In the genomic region with DNA sequence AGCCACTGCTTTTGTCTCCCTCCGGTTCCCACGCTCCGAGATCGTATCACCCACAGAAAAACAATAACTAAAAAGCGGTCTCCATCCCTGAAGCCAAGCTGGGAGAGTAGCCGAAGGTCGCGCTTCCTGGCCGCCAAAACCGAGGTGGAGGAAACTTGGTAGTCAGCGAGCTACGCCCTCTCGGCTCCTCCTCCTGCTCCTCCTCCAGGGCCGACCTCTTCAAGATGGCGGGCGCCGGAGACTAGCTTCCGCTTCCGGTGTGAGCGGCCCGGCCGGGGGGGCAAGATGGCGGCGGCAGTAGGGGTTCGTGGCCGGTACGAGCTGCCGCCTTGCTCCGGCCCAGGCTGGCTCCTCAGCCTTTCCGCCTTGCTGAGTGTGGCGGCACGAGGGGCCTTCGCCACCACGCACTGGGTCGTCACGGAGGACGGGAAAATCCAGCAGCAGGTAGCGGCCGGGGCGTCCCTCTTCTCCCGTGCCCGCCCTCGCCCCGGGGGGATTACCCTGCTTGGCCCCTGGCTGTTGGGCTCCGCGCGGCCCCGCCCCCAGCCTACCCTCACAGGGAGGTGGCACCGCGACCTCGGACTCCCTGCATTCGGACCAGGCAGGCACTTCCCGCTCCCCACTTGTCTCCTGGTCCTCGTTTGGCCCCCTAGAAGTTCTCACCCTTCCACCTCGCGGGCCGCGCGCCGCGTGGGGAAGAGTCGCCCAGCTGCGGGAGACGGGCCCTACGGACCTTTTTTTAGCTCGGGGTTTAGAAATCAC, we compare ENCODE assay signal across 8 cellular contexts. TPM values are rescaled to one million over a fixed set of nuclear protein-coding genes. Genes with fewer than 3 reads are reported as not detected.
DNase-seq lines count a peak whose midpoint lies in the region; TF ChIP-seq lines count a peak whose summit lies in the region.

A gene with protein sequence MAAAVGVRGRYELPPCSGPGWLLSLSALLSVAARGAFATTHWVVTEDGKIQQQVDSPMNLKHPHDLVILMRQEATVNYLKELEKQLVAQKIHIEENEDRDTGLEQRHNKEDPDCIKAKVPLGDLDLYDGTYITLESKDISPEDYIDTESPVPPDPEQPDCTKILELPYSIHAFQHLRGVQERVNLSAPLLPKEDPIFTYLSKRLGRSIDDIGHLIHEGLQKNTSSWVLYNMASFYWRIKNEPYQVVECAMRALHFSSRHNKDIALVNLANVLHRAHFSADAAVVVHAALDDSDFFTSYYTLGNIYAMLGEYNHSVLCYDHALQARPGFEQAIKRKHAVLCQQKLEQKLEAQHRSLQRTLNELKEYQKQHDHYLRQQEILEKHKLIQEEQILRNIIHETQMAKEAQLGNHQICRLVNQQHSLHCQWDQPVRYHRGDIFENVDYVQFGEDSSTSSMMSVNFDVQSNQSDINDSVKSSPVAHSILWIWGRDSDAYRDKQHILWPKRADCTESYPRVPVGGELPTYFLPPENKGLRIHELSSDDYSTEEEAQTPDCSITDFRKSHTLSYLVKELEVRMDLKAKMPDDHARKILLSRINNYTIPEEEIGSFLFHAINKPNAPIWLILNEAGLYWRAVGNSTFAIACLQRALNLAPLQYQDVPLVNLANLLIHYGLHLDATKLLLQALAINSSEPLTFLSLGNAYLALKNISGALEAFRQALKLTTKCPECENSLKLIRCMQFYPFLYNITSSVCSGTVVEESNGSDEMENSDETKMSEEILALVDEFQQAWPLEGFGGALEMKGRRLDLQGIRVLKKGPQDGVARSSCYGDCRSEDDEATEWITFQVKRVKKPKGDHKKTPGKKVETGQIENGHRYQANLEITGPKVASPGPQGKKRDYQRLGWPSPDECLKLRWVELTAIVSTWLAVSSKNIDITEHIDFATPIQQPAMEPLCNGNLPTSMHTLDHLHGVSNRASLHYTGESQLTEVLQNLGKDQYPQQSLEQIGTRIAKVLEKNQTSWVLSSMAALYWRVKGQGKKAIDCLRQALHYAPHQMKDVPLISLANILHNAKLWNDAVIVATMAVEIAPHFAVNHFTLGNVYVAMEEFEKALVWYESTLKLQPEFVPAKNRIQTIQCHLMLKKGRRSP (plus strand): TSS at position 251 of the 762 bp plus-strand sequence. CDS start 35 bp downstream, at position 286.

- no peak for TF ChIP-seq RAD21 in SK-N-SH (IDR thresholded peaks at IDR 0.05; ENCODE audit: low read length)

- peak within 1 kb of the TSS; percentile 86 for H3K4me2 ChIP-seq in SK-N-SH

- H3K27me3 ChIP-seq in SK-N-SH (ENCODE audit: insufficient read depth) (no peaks in the 10 kb centered on the region), suprapubic skin (no peaks in the 10 kb centered on the region)

- no peaks in the 10 kb centered on the region for H3K9me2 ChIP-seq in SK-N-SH

- POLR2A ChIA-PET in SK-N-SH (lab: Yijun Ruan, JAX), result interaction anchor here (0.6 to 1.8 kb wide), 4 partner anchors 47 to 772 kb away, joined by 3 to 9 read pairs (median 3); a partner anchor contains a TSS

- peaks cover 51% of the 10 kb centered on the region for H3K79me2 ChIP-seq in SK-N-SH (ENCODE audit: insufficient read depth)

- H3K4me1 Mint-ChIP-seq in HFFc6 (ENCODE audit: low read depth), result peaks cover 28% of the 10 kb centered on the region

- peaks cover 41% of the 10 kb centered on the region for H4K20me1 ChIP-seq in SK-N-SH (ENCODE audit: insufficient read depth)

- H3K9me3 ChIP-seq in SK-N-SH (no peaks in the 10 kb centered on the region), suprapubic skin (no peaks in the 10 kb centered on the region)

- CTCF ChIA-PET in SK-N-SH (lab: Yijun Ruan, JAX), result interaction anchor here (1.0 to 2.1 kb wide), 2 partner anchors 22 to 47 kb away, joined by 3 to 11 read pairs; a partner anchor contains a TSS

- DNase-seq in GM04503 (ENCODE audit: low read depth) (peak; percentile 45), HFFc6 (peak; percentile 91), NB4 (ENCODE audit: low read depth) (peak; percentile 96), SK-N-SH (peak; percentile 96), globus pallidus (ENCODE audit: low spot score) (peak; percentile 89), nucleus accumbens (lab: John Stamatoyannopoulos, UW) (peak; percentile 32 to 96 (median 89)), suprapubic skin (ENCODE audit: low spot score in 2 of 2) (peak; percentile 97)
- DNase-seq in activated naive CD4-positive, alpha-beta T cell treated with anti-CD3 and anti-CD28 coated beads, Interleukin-2, amount 50 U/mL, for 16 hours, result peak; percentile 95

- peak within 1 kb of the TSS; percentile 75 to 93 for H3K27ac ChIP-seq in SK-N-SH (ENCODE audit: low read depth in 2 of 2, low read length in 1 of 2)
- H3K27ac ChIP-seq in suprapubic skin, result peak within 1 kb of the TSS; percentile 93

- H3K27ac Mint-ChIP-seq in HFFc6, result peak within 1 kb of the TSS; percentile 97

- H2AFZ ChIP-seq in SK-N-SH (ENCODE audit: low read depth), result peak within 1 kb of the TSS; percentile 98

- peak within 1 kb of the TSS; percentile 87 for H3K9ac ChIP-seq in SK-N-SH

- H3K36me3 ChIP-seq in SK-N-SH (replicated peaks in 1 of 2; ENCODE audit: control insufficient read depth in 1 of 2, insufficient read depth in 2 of 2, low read length in 1 of 2) (peaks cover 0 to 5% of the 10 kb centered on the region in 2 experiments), suprapubic skin (no peaks in the 10 kb centered on the region)

- peak; percentile 85 for TF ChIP-seq POLR2A in NB4 (IDR thresholded peaks at IDR 0.05; ENCODE audit: extremely low read depth, insufficient read length)
- TF ChIP-seq POLR2A in suprapubic skin (IDR thresholded peaks at IDR 0.05), result peak in 1 of 2 donors; percentile 83

- no peak for TF ChIP-seq EP300 in SK-N-SH (IDR thresholded peaks at IDR 0.05; ENCODE audit: borderline replicate concordance in 1 of 2, low read depth in 1 of 2, low read length in 1 of 2)
- no peak for TF ChIP-seq EP300 in suprapubic skin (IDR thresholded peaks at IDR 0.05)

- H3K9me3 Mint-ChIP-seq in HFFc6, result no peaks in the 10 kb centered on the region

- no peaks in the 10 kb centered on the region; the same call in none of the 2 replicates for H3K27me3 Mint-ChIP-seq in HFFc6 (ENCODE audit: insufficient read depth)

- H3K36me3 Mint-ChIP-seq in HFFc6 (ENCODE audit: low read depth), result peaks cover 3% of the 10 kb centered on the region; the same call in 1 of the 2 replicates

- H3K4me3 ChIP-seq in NB4 (ENCODE audit: low read depth, low read length) (peak within 1 kb of the TSS; percentile 95), SK-N-SH (ENCODE audit: low read depth in 2 of 2, low read length in 1 of 2) (peak within 1 kb of the TSS; percentile 97 to 99), suprapubic skin (peak within 1 kb of the TSS; percentile 99)

- H3K4me1 ChIP-seq in SK-N-SH (ENCODE audit: control insufficient read depth in 1 of 2, insufficient read depth in 2 of 2, low read depth in 1 of 2, low read length in 1 of 2) (peaks cover 16 to 18% of the 10 kb centered on the region in 2 experiments; a peak in 3 of 4 replicates), suprapubic skin (peaks cover 23% of the 10 kb centered on the region)

- TF ChIP-seq CTCF in HFFc6 (IDR thresholded peaks at IDR 0.05), result no peak
- no peak for TF ChIP-seq CTCF in NB4 (IDR thresholded peaks at IDR 0.05; ENCODE audit: low read depth, low read length)
- TF ChIP-seq CTCF in SK-N-SH (IDR thresholded peaks at IDR 0.05), result no peak
- TF ChIP-seq CTCF in suprapubic skin (IDR thresholded peaks at IDR 0.05), result no peak

- peak within 1 kb of the TSS; percentile 98 for H3K4me3 Mint-ChIP-seq in HFFc6

- H3F3A ChIP-seq in SK-N-SH (replicated peaks; ENCODE audit: insufficient read depth), result no peaks in the 10 kb centered on the region

- under 1% methylated on average over 25 of the region's 66 CpGs for whole genome bisulfite sequencing in SK-N-SH (ENCODE audit: low lambda C conversion rate)
- 0% methylated on average over 28 of the region's 66 CpGs for WGBS in suprapubic skin

TF ChIP-seq in SK-N-SH, 30 proteins besides CTCF, POLR2A, EP300 and RAD21 (continues in another document):
- TF ChIP-seq, protein P1, sequence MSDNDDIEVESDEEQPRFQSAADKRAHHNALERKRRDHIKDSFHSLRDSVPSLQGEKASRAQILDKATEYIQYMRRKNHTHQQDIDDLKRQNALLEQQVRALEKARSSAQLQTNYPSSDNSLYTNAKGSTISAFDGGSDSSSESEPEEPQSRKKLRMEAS (IDR thresholded peaks at IDR 0.05; ENCODE audit: low read depth), result peak; percentile 48; the same call in 1 of the 2 replicates
- TF ChIP-seq NFIC (IDR thresholded peaks at IDR 0.05; ENCODE audit: borderline replicate concordance) (no peak), TEAD4 (IDR thresholded peaks at IDR 0.05; ENCODE audit: borderline replicate concordance, insufficient read depth) (no peak), GATA2 (CRISPR knock-in tag; IDR thresholded peaks at IDR 0.05) (no peak), TAF1 (IDR thresholded peaks at IDR 0.05; ENCODE audit: borderline replicate concordance, low read depth, low read length) (peak; percentile 98)
- TF ChIP-seq, protein P2, sequence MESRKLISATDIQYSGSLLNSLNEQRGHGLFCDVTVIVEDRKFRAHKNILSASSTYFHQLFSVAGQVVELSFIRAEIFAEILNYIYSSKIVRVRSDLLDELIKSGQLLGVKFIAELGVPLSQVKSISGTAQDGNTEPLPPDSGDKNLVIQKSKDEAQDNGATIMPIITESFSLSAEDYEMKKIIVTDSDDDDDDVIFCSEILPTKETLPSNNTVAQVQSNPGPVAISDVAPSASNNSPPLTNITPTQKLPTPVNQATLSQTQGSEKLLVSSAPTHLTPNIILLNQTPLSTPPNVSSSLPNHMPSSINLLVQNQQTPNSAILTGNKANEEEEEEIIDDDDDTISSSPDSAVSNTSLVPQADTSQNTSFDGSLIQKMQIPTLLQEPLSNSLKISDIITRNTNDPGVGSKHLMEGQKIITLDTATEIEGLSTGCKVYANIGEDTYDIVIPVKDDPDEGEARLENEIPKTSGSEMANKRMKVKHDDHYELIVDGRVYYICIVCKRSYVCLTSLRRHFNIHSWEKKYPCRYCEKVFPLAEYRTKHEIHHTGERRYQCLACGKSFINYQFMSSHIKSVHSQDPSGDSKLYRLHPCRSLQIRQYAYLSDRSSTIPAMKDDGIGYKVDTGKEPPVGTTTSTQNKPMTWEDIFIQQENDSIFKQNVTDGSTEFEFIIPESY (IDR thresholded peaks at IDR 0.05; ENCODE audit: borderline replicate concordance, low read depth), result no peak
- TF ChIP-seq, protein P3, sequence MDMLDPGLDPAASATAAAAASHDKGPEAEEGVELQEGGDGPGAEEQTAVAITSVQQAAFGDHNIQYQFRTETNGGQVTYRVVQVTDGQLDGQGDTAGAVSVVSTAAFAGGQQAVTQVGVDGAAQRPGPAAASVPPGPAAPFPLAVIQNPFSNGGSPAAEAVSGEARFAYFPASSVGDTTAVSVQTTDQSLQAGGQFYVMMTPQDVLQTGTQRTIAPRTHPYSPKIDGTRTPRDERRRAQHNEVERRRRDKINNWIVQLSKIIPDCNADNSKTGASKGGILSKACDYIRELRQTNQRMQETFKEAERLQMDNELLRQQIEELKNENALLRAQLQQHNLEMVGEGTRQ (IDR thresholded peaks at IDR 0.05; ENCODE audit: borderline replicate concordance, low read depth, low read length), result no peak

RNA-seq across cellular contexts. Expression of the gene that starts here (rescaled TPM):
- total RNA-seq in HFFc6 (2021; fragmentation: NEBNext Ultra II Directional; extraction: Animal tissue kit (Norgen Biotek cat#: 25700)), result 10 to 100 TPM; 30.1 to 44.5 (median 38.6) TPM
- 66.0 and 93.2 TPM in 2 replicates for polyA plus RNA-seq in SK-N-SH (2012; rRNA removed)
- 43.7 and 52.2 TPM in 2 replicates for polyA plus RNA-seq in SK-N-SH (2012; cell fraction: cytosol; rRNA removed)
- polyA plus RNA-seq in SK-N-SH (2012; cell fraction: nucleus; rRNA removed), result 186 and 255 TPM in 2 replicates
- 100 to 1,000 TPM in 2 of 4 donors, 10 to 100 TPM in 2; 65.8 to 280 (median 106) TPM for total RNA-seq in suprapubic skin

Comparison
In these comparisons a context has a peak if more than half of its experiments do, and no peak if none do; other contexts are left out.
1. Peak in every context shown above with its lines: DNase-seq, H3K4me3 ChIP-seq and H3K27ac ChIP-seq.
2. DNase-seq: peak in every context shown above with its lines; median percentile 97 in suprapubic skin; 96 in NB4; 96 in SK-N-SH; 95 in activated naive CD4-positive, alpha-beta T cell treated with anti-CD3 and anti-CD28 coated beads, Interleukin-2, amount 50 U/mL, for 16 hours; 91 in HFFc6; 89 in globus pallidus; 89 in nucleus accumbens; 45 in GM04503.